ENCODE assay signal across 8 cellular contexts in genomic region chr11:73760680-73761402, GRCh38. TPM values are rescaled to one million over a fixed set of nuclear protein-coding genes. Genes with fewer than 3 reads are reported as not detected.
DNase-seq lines count a peak whose midpoint lies in the region; ATAC-seq, FAIRE-seq and TF ChIP-seq lines count a peak whose summit lies in the region.

Gene RAB6A, minus strand, starts transcription at chr11:73761074. Its CDS starts 439 bp downstream, at chr11:73760635.

- H3K27ac ChIP-seq in adipose tissue (ENCODE audit: low read depth, low read length): peak within 1 kb of the TSS; percentile 64

- CTCF ChIA-PET in T-cell (lab: Charles Lee): interaction anchor here in 1 of 2 donors (1.0 to 3.5 kb wide), 4 partner anchors 18 to 134 kb away, joined by 3 to 40 read pairs (median 4); partner anchors contain the start of gene MRPL48

- H3K4me1 Mint-ChIP-seq in T-cell (peaks cover 32 to 38% (median 35%) of the 10 kb centered on the region in 3 donors), type B pancreatic cell (ENCODE audit: unreplicated experiment) (peaks cover 34% of the 10 kb centered on the region)

- H3K4me3 Mint-ChIP-seq in T-cell (peak within 1 kb of the TSS; percentile 88 to 98 (median 90)), type B pancreatic cell (peak within 1 kb of the TSS; percentile 96)

- TF ChIP-seq POLR2A in GM12892 (IDR thresholded peaks at IDR 0.05; ENCODE audit: low read depth, low read length): peak; percentile 93

- DNase-seq in GM12892 (ENCODE audit: insufficient read length) (peak; percentile 89), NCI-H1436 treated with DMSO at 0.1 percent for 48 hours (lab: John Stamatoyannopoulos, UW) (peak; percentile 96), T-cell (peak; percentile 97 to 100 (median 100)), cardiac septum (ENCODE audit: low spot score) (peak; percentile 100), pons (ENCODE audit: low spot score) (peak; percentile 100), type B pancreatic cell (ENCODE audit: extremely low spot score, unreplicated experiment) (peak; percentile 99)

- H3K27ac Mint-ChIP-seq in T-cell (peak within 1 kb of the TSS; percentile 88 to 96), type B pancreatic cell (peak within 1 kb of the TSS; percentile 96)

- TF ChIP-seq CTCF in type B pancreatic cell (conservative IDR thresholded peaks at IDR 0.05): peak; percentile 59

- POLR2A ChIA-PET in T-cell (lab: Charles Lee): interaction anchor here (0.5 to 2.1 kb wide), 5 partner anchors 15 to 91 kb away, joined by 4 to 29 read pairs (median 6); partner anchors contain the start of gene MRPL48 (in 1 of the 2)

- intact Hi-C loops in cardiac septum (cut with DNase I): loop anchor here (1.0 kb wide), 1 partner anchor 18 kb away; no protein-coding TSS in a partner anchor

- H3K9me3 Mint-ChIP-seq in T-cell (no peaks in the 10 kb centered on the region), type B pancreatic cell (peaks cover 3% of the 10 kb centered on the region)

- H3K27me3 Mint-ChIP-seq in T-cell (no peaks in the 10 kb centered on the region), type B pancreatic cell (peaks cover 4% of the 10 kb centered on the region)

- 0% methylated on average over 60 to 74 of the region's 74 CpGs for WGBS in adipose tissue, 3 donors

- FAIRE-seq in GM12892 (lab: Jason Lieb, UNC): peak; percentile 100

- peak; percentile 88 for ATAC-seq in HG02852 (IDR thresholded peaks at IDR 0.05; ENCODE audit: unreplicated experiment)
- ATAC-seq in T-cell (replicated peaks in 1 of 4): peak; percentile 90 to 95 (median 92)

- peaks cover 2% of the 10 kb centered on the region for H3K36me3 Mint-ChIP-seq in T-cell
- H3K36me3 Mint-ChIP-seq in type B pancreatic cell: no peaks in the 10 kb centered on the region

RNA-seq across cellular contexts. Expression of gene RAB6A, which starts in this region (rescaled TPM):
- polyA plus RNA-seq in GM12892 (2012; ENCODE audit: missing spikeins): 43.3 TPM
- total RNA-seq in T-cell (100 to 1,000 TPM in 3 of 5 donors, 10 to 100 TPM in 2; 58.1 to 118 (median 102) TPM), cardiac septum (135 TPM), type B pancreatic cell (ENCODE audit: low replicate concordance) (86.7 and 123 TPM in 2 replicates)
- polyA plus RNA-seq in adipose tissue: 10 to 100 TPM; 28.9 to 80.1 (median 48.1) TPM

Comparison
In these comparisons a context has a peak if more than half of its experiments do, and no peak if none do; other contexts are left out.
1. Peak in every context shown above with its lines: DNase-seq, ATAC-seq and H3K27ac ChIP-seq.